Comparison of ENCODE assay signal across 18 cellular contexts in the genomic region with DNA sequence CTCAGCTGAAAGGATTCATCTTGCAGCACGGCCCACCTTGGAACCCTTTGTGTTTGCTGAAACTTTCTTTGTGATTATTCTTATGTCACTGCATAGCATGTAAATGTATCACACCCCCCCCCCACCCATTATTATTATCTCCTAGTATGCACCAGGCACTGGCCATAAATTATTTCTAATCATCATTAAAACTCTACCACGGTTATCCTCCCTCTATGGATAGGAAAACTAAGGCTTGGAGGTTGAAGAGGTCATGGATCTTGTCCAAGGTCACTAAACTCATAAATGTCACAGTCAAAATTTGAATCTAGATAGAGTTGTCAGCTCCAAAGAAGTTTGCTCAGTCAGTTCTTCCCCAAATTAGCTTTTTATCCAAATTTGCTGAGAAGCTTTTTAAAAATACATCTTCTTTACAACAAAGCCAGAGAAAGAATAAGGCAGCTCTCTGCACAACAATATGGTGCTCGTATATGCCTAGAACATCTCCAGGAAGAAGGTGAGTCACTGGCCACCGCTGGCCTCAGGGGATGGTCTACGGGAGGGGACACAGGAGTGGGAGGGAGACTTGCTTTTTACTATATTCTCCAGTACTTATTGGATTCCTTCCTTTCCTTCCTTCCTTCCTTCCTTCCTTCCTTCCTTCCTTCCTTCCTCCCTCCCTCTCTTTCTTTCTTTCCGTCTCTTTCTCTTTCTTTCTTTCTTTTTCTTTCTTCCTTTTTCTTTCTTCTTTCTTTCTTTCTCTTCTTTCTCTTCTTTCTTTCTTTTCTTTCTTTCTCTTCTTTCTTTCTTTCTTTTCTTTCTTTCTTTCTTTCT.
"Had no signal": no experiment of that assay in that cellular context is flagged by ENCODE, and none has a peak within 500 bp of the region (broad histone marks: within the 10 kb centered on the region; RNA-seq: fewer than 3 reads in every experiment).

No MANE protein-coding gene starts in this region.

- FAIRE-seq: kidney had no signal

- H3K4me3 Mint-ChIP-seq: activated CD4-positive, alpha-beta T cell treated with anti-CD3 and anti-CD28 coated beads, Interleukin-2, amount 10 ng/mL, durations not matched to agents 24 days and 14 days; activated CD8-positive, alpha-beta T cell treated with anti-CD3 and anti-CD28 coated beads for 36 hours; activated naive CD4-positive, alpha-beta T cell treated with anti-CD3 and anti-CD28 coated beads, Interleukin-2, amount 10 ng/mL, durations not matched to agents 7 days and 5 days; activated naive CD8-positive, alpha-beta T cell treated with anti-CD3 and anti-CD28 coated beads, Interleukin-2, amount 50 U/mL, for 24 hours; activated T-cell treated with anti-CD3 and anti-CD28 coated beads, Interleukin-2, amount 50 U/mL, for 4 hours; memory B cell; naive B cell; neural progenitor cell had no signal

- H2AFZ ChIP-seq: neural progenitor cell had no signal

- H3K4me3 ChIP-seq: mucosa of descending colon, neural progenitor cell, thyroid gland had no signal

- H3K27ac ChIP-seq: neural progenitor cell, thyroid gland had no signal

- H3K9me3 Mint-ChIP-seq: activated CD4-positive, alpha-beta T cell treated with anti-CD3 and anti-CD28 coated beads, Interleukin-2, amount 10 ng/mL, durations not matched to agents 24 days and 14 days; activated CD8-positive, alpha-beta T cell treated with anti-CD3 and anti-CD28 coated beads for 36 hours; activated naive CD4-positive, alpha-beta T cell treated with anti-CD3 and anti-CD28 coated beads, Interleukin-2, amount 10 ng/mL, durations not matched to agents 7 days and 5 days; activated naive CD8-positive, alpha-beta T cell treated with anti-CD3 and anti-CD28 coated beads, Interleukin-2, amount 50 U/mL, for 24 hours; activated T-cell treated with anti-CD3 and anti-CD28 coated beads, Interleukin-2, amount 50 U/mL, for 4 hours; memory B cell; naive B cell; neural progenitor cell had no signal

- ATAC-seq: activated CD8-positive, alpha-beta T cell treated with anti-CD3 and anti-CD28 coated beads for 36 hours; activated naive CD8-positive, alpha-beta T cell treated with anti-CD3 and anti-CD28 coated beads, Interleukin-2, amount 50 U/mL, for 24 hours; activated T-cell treated with anti-CD3 and anti-CD28 coated beads, Interleukin-2, amount 50 U/mL, for 4 hours; left lobe of liver; mucosa of descending colon had no signal

- H3K27ac Mint-ChIP-seq: activated CD4-positive, alpha-beta T cell treated with anti-CD3 and anti-CD28 coated beads, Interleukin-2, amount 10 ng/mL, durations not matched to agents 24 days and 14 days; activated CD8-positive, alpha-beta T cell treated with anti-CD3 and anti-CD28 coated beads for 36 hours; activated naive CD4-positive, alpha-beta T cell treated with anti-CD3 and anti-CD28 coated beads, Interleukin-2, amount 10 ng/mL, durations not matched to agents 7 days and 5 days; activated naive CD8-positive, alpha-beta T cell treated with anti-CD3 and anti-CD28 coated beads, Interleukin-2, amount 50 U/mL, for 24 hours; memory B cell; naive B cell; neural progenitor cell had no signal

- H3K9ac ChIP-seq: neural progenitor cell had no signal

- H3K36me3 ChIP-seq: neural progenitor cell, thyroid gland had no signal

- H3K27me3 ChIP-seq: neural progenitor cell, thyroid gland had no signal

- H3K4me2 ChIP-seq: neural progenitor cell had no signal

- H3K36me3 Mint-ChIP-seq: activated naive CD4-positive, alpha-beta T cell treated with anti-CD3 and anti-CD28 coated beads, Interleukin-2, amount 10 ng/mL, durations not matched to agents 7 days and 5 days; memory B cell; naive B cell; neural progenitor cell had no signal

- H3K27me3 Mint-ChIP-seq: activated CD8-positive, alpha-beta T cell treated with anti-CD3 and anti-CD28 coated beads for 36 hours; activated naive CD8-positive, alpha-beta T cell treated with anti-CD3 and anti-CD28 coated beads, Interleukin-2, amount 50 U/mL, for 24 hours; progenitor cell of endocrine pancreas had no signal

- H3K4me1 Mint-ChIP-seq: activated CD4-positive, alpha-beta T cell treated with anti-CD3 and anti-CD28 coated beads, Interleukin-2, amount 10 ng/mL, durations not matched to agents 24 days and 14 days; activated naive CD4-positive, alpha-beta T cell treated with anti-CD3 and anti-CD28 coated beads, Interleukin-2, amount 10 ng/mL, durations not matched to agents 7 days and 5 days; memory B cell; naive B cell had no signal

- H3K9me3 ChIP-seq: mucosa of descending colon, thyroid gland had no signal

- DNase-seq: activated CD4-positive, alpha-beta T cell treated with anti-CD3 and anti-CD28 coated beads, Interleukin-2, amount 10 ng/mL, durations not matched to agents 24 days and 14 days; activated CD8-positive, alpha-beta T cell treated with anti-CD3 and anti-CD28 coated beads for 36 hours; activated naive CD4-positive, alpha-beta T cell treated with anti-CD3 and anti-CD28 coated beads, Interleukin-2, amount 10 ng/mL, durations not matched to agents 7 days and 5 days; activated naive CD8-positive, alpha-beta T cell treated with anti-CD3 and anti-CD28 coated beads, Interleukin-2, amount 50 U/mL, for 24 hours; activated T-cell treated with anti-CD3 and anti-CD28 coated beads, Interleukin-2, amount 50 U/mL, for 4 hours; anterior cingulate cortex; foreskin melanocyte; head of caudate nucleus; mucosa of descending colon; naive B cell; stimulated activated CD4-positive, alpha-beta T cell treated with anti-CD3 and anti-CD28 coated beads, Interleukin-2, amount 100 ng/mL, for 24 hours; stimulated activated naive CD4-positive, alpha-beta T cell treated with Interleukin-2 at 50 U/mL for 16 hours; thyroid gland had no signal
